Comparison of ENCODE assay signal across 25 cellular contexts in genomic region chr20:600141-600540, GRCh38. TPM values are rescaled to one million over a fixed set of nuclear protein-coding genes. Genes with fewer than 3 reads are reported as not detected.
"Had no signal": no experiment of that assay in that cellular context is flagged by ENCODE, and none has a peak within 500 bp of the region (broad histone marks: within the 10 kb centered on the region; RNA-seq: fewer than 3 reads in every experiment).

No MANE protein-coding gene starts in this region.

- DNase-seq: NCI-H1092, NCI-H1105 treated with DMSO at 0.1 percent for 48 hours, NCI-H1417 treated with DMSO at 0.1 percent for 48 hours, NCI-H146, NCI-H1694 treated with DMSO at 0.1 percent for 48 hours, NCI-H1930, NCI-H2081, NCI-H2171, NCI-H226, NCI-H446, NCI-H510A, NCI-H524 treated with DMSO at 0.1 percent for 48 hours, NCI-H69, NCI-H774, RPMI8226, SHP77, SK-N-SH had no signal

- H3K4me3 ChIP-seq: K562 had no signal

- H3K9ac ChIP-seq: KMS-11, SK-N-SH had no signal

- H3K9me3 ChIP-seq: SK-N-SH had no signal

- H3K9me2 ChIP-seq: SK-N-SH had no signal

- FAIRE-seq: K562, RCC 7860 had no signal

- H3K27ac ChIP-seq: KMS-11 had no signal

- H3K4me2 ChIP-seq: KMS-11, SK-N-SH had no signal

- ATAC-seq: K562 had no signal

RNA-seq across cellular contexts. Expression of gene TCF15, which starts 10.0 kb away (rescaled TPM):
- total RNA-seq: HT1080, LHCN-M2, MCF 10A, SK-MEL-5 had no signal
- polyA plus RNA-seq: IgD-negative memory B cell, SK-N-SH had no signal
